In the genomic region with DNA sequence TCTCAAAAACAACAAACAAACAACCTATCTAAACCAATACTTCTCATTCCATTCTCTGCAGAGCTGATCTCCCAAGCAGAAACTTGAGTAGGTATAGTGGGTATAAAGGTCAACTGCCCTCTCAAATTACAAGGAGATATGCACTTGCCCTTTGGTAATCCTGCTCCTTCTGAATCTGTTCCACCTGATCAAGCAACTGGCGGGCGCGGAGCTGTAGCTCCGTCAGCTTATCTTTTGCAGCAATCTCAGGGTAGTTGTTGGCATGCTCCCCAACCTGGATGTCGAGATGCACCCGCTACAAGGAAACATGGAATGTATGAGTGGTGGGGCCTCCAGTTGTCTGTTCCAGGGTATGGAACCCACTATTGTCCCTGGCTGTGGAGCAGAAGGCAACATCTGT, we compare ENCODE assay signal across 8 cellular contexts. TPM values are rescaled to one million over a fixed set of nuclear protein-coding genes. Genes with fewer than 3 reads are reported as not detected.
A peak's percentile ranks its signal among the peaks of the same experiment; 100 is the strongest.
DNase-seq lines count a peak whose midpoint lies in the region; ATAC-seq and TF ChIP-seq lines count a peak whose summit lies in the region.

No MANE protein-coding gene starts in this region.

- H3K9me3 Mint-ChIP-seq in activated CD4-positive, alpha-beta T cell treated with anti-CD3 and anti-CD28 coated beads for 36 hours (ENCODE audit: low read depth) = no peaks in the 10 kb centered on the region
- H3K9me3 Mint-ChIP-seq in activated T-helper 17 cell treated with anti-CD3 and anti-CD28 coated beads, Interleukin-2, amount 50 U/mL, for 72 hours = no peaks in the 10 kb centered on the region

- H3K4me1 ChIP-seq in testis = peaks cover 6% of the 10 kb centered on the region

- intact Hi-C loops in activated CD4-positive, alpha-beta T cell treated with anti-CD3 and anti-CD28 coated beads for 36 hours (cut with DNase I, micrococcal nuclease) = no loop called here
- intact Hi-C loops in testis (cut with DNase I; ENCODE audit: low total_unique reads) (loop anchor here (5.0 kb wide), 1 partner anchor 266 kb away; the partner anchor contains the start of gene H2AZ2), head of caudate nucleus (cut with DNase I) (loop anchor here (5.0 to 10.0 kb wide), 2 partner anchors 266 to 404 kb away; partner anchors contain the start of gene H2AZ2)

- no peaks in the 10 kb centered on the region for H3K27me3 Mint-ChIP-seq in activated CD4-positive, alpha-beta T cell treated with anti-CD3 and anti-CD28 coated beads for 36 hours
- no peaks in the 10 kb centered on the region for H3K27me3 Mint-ChIP-seq in activated T-helper 17 cell treated with anti-CD3 and anti-CD28 coated beads, Interleukin-2, amount 50 U/mL, for 72 hours

- H3K27ac Mint-ChIP-seq in activated CD4-positive, alpha-beta T cell treated with anti-CD3 and anti-CD28 coated beads for 36 hours = peak overlapping the region; percentile 92
- peak overlapping the region; percentile 97 for H3K27ac Mint-ChIP-seq in activated T-helper 17 cell treated with anti-CD3 and anti-CD28 coated beads, Interleukin-2, amount 50 U/mL, for 72 hours

- CTCF ChIA-PET in activated CD4-positive, alpha-beta T cell treated with anti-CD3 and anti-CD28 coated beads for 36 hours (lab: Charles Lee) = interaction anchor here (0.6 to 1.7 kb wide), 6 partner anchors 9 to 974 kb away, joined by 3 to 6 read pairs (median 3); partner anchors contain the start of gene OGDH

- H3K36me3 Mint-ChIP-seq in activated CD4-positive, alpha-beta T cell treated with anti-CD3 and anti-CD28 coated beads for 36 hours (ENCODE audit: low read depth) = peaks cover 36% of the 10 kb centered on the region
- H3K36me3 Mint-ChIP-seq in activated T-helper 17 cell treated with anti-CD3 and anti-CD28 coated beads, Interleukin-2, amount 50 U/mL, for 72 hours (ENCODE audit: low read depth) = peaks cover 61% of the 10 kb centered on the region

- H3K4me3 ChIP-seq in kidney epithelial cell (ENCODE audit: low read depth, low read length) (peak overlapping the region; percentile 89), testis (peak overlapping the region; percentile 84 to 98)

- ATAC-seq in activated CD4-positive, alpha-beta T cell treated with anti-CD3 and anti-CD28 coated beads for 36 hours = no peak
- ATAC-seq in activated T-helper 17 cell treated with anti-CD3 and anti-CD28 coated beads, Interleukin-2, amount 50 U/mL, for 72 hours (replicated peaks) = no peak
- no peak for ATAC-seq in HG03108 (IDR thresholded peaks at IDR 0.05; ENCODE audit: unreplicated experiment)
- ATAC-seq in HG03280 (IDR thresholded peaks at IDR 0.05; ENCODE audit: unreplicated experiment) = no peak

- H3K27me3 ChIP-seq in kidney epithelial cell (ENCODE audit: control insufficient read depth, insufficient read depth, low read length) (no peaks in the 10 kb centered on the region), testis (no peaks in the 10 kb centered on the region)

- TF ChIP-seq POLR2A in testis (IDR thresholded peaks at IDR 0.05) = no peak

- POLR2A ChIA-PET in activated CD4-positive, alpha-beta T cell treated with anti-CD3 and anti-CD28 coated beads for 36 hours (lab: Charles Lee) = interaction anchor here (0.6 to 1.1 kb wide), 2 partner anchors 334 to 420 kb away, joined by 3 to 5 read pairs; no protein-coding TSS in a partner anchor

- peaks cover 2% of the 10 kb centered on the region for H3K36me3 ChIP-seq in kidney epithelial cell (ENCODE audit: control insufficient read depth, insufficient read depth, low read length)
- no peaks in the 10 kb centered on the region for H3K36me3 ChIP-seq in testis (ENCODE audit: low read depth, missing control alignments)

- 34 to 42% methylated on average over 6 of the region's 6 CpGs for WGBS in testis, 2 donors

- no peaks in the 10 kb centered on the region for H3K9me3 ChIP-seq in testis

- peak overlapping the region; percentile 85 for H3K4me3 Mint-ChIP-seq in activated CD4-positive, alpha-beta T cell treated with anti-CD3 and anti-CD28 coated beads for 36 hours
- peak overlapping the region; percentile 94 for H3K4me3 Mint-ChIP-seq in activated T-helper 17 cell treated with anti-CD3 and anti-CD28 coated beads, Interleukin-2, amount 50 U/mL, for 72 hours

- peaks cover 36% of the 10 kb centered on the region for H3K4me1 Mint-ChIP-seq in activated CD4-positive, alpha-beta T cell treated with anti-CD3 and anti-CD28 coated beads for 36 hours
- H3K4me1 Mint-ChIP-seq in activated T-helper 17 cell treated with anti-CD3 and anti-CD28 coated beads, Interleukin-2, amount 50 U/mL, for 72 hours = peaks cover 14% of the 10 kb centered on the region

- peak overlapping the region in 1 of 2 donors; percentile 99 for H3K27ac ChIP-seq in testis

- DNase-seq in activated CD4-positive, alpha-beta T cell treated with anti-CD3 and anti-CD28 coated beads for 36 hours = no peak
- DNase-seq in activated CD4-positive, alpha-beta T cell treated with anti-CD3 and anti-CD28 coated beads, Interleukin-2, amount 50 U/mL, for 48 hours = no peak
- DNase-seq in kidney epithelial cell (ENCODE audit: low read depth) (no peak), testis (no peak), head of caudate nucleus (no peak)

- TF ChIP-seq CTCF in kidney epithelial cell (IDR thresholded peaks at IDR 0.05; ENCODE audit: insufficient read depth, low read length, poor library complexity, severe bottlenecking) = no peak
- no peak for TF ChIP-seq CTCF in testis (IDR thresholded peaks at IDR 0.05)

RNA-seq across cellular contexts. Expression of gene TMED4, which starts 1.1 kb away (rescaled TPM):
- 10 to 100 TPM; 71.6 to 73.0 TPM for total RNA-seq in activated CD4-positive, alpha-beta T cell treated with anti-CD3 and anti-CD28 coated beads for 36 hours
- total RNA-seq in activated T-helper 17 cell treated with anti-CD3 and anti-CD28 coated beads, Interleukin-2, amount 50 U/mL, for 72 hours = 100 to 1,000 TPM in 1 of 2 donors, 10 to 100 TPM in 1; 78.2 to 103 TPM
- 159 and 201 TPM in 2 replicates for total RNA-seq in kidney epithelial cell
- 100 to 1,000 TPM; 164 to 236 TPM for total RNA-seq in testis
- polyA plus RNA-seq in testis (ENCODE audit: insufficient read depth, low read depth, low replicate concordance) = 77.8 TPM

RNA-seq across cellular contexts. Expression of gene DDX56, which starts 7.2 kb away (rescaled TPM):
- 100 to 1,000 TPM in 1 of 2 experiments, 10 to 100 TPM in 1; 98.5 to 104 TPM for total RNA-seq in activated CD4-positive, alpha-beta T cell treated with anti-CD3 and anti-CD28 coated beads for 36 hours
- total RNA-seq in activated T-helper 17 cell treated with anti-CD3 and anti-CD28 coated beads, Interleukin-2, amount 50 U/mL, for 72 hours = 100 to 1,000 TPM in 1 of 2 donors, 10 to 100 TPM in 1; 80.2 to 110 TPM
- total RNA-seq in kidney epithelial cell (67.9 and 96.8 TPM in 2 replicates), testis (10 to 100 TPM; 58.8 to 72.8 TPM)
- 68.8 TPM for polyA plus RNA-seq in testis (ENCODE audit: insufficient read depth, low read depth, low replicate concordance)

RNA-seq across cellular contexts. Expression of gene OGDH, which starts 25.5 kb away (rescaled TPM):
- 10 to 100 TPM; 80.3 to 90.1 TPM for total RNA-seq in activated CD4-positive, alpha-beta T cell treated with anti-CD3 and anti-CD28 coated beads for 36 hours
- total RNA-seq in activated T-helper 17 cell treated with anti-CD3 and anti-CD28 coated beads, Interleukin-2, amount 50 U/mL, for 72 hours = 100 to 1,000 TPM in 1 of 2 donors, 10 to 100 TPM in 1; 77.6 to 128 TPM
- total RNA-seq in kidney epithelial cell (61.2 and 65.2 TPM in 2 replicates), testis (10 to 100 TPM; 82.4 to 95.1 TPM)
- 87.0 TPM for polyA plus RNA-seq in testis (ENCODE audit: insufficient read depth, low read depth, low replicate concordance)

RNA-seq across cellular contexts. Expression of gene NPC1L1, which starts 39.8 kb away (rescaled TPM):
- total RNA-seq in activated CD4-positive, alpha-beta T cell treated with anti-CD3 and anti-CD28 coated beads for 36 hours = under 1 TPM in 1 of 2 experiments, not detected in 1; 0.04 TPM
- total RNA-seq in activated T-helper 17 cell treated with anti-CD3 and anti-CD28 coated beads, Interleukin-2, amount 50 U/mL, for 72 hours = under 1 TPM in 1 of 2 donors, not detected in 1; 0.32 TPM
- total RNA-seq in kidney epithelial cell (0.96 and 1.5 TPM in 2 replicates), testis (under 1 TPM; 0.37 to 0.55 TPM)
- polyA plus RNA-seq in testis (ENCODE audit: insufficient read depth, low read depth, low replicate concordance) = 0.83 TPM

Comparison
In these comparisons a context has a peak if more than half of its experiments do, and no peak if none do; other contexts are left out.
1. intact Hi-C loops: an anchor here in testis (5.0 kb wide) and head of caudate nucleus (5.0 to 10.0 kb wide); none called in activated CD4-positive, alpha-beta T cell treated with anti-CD3 and anti-CD28 coated beads for 36 hours.